11 cellular contexts compared by ENCODE assay signal in the genomic region with DNA sequence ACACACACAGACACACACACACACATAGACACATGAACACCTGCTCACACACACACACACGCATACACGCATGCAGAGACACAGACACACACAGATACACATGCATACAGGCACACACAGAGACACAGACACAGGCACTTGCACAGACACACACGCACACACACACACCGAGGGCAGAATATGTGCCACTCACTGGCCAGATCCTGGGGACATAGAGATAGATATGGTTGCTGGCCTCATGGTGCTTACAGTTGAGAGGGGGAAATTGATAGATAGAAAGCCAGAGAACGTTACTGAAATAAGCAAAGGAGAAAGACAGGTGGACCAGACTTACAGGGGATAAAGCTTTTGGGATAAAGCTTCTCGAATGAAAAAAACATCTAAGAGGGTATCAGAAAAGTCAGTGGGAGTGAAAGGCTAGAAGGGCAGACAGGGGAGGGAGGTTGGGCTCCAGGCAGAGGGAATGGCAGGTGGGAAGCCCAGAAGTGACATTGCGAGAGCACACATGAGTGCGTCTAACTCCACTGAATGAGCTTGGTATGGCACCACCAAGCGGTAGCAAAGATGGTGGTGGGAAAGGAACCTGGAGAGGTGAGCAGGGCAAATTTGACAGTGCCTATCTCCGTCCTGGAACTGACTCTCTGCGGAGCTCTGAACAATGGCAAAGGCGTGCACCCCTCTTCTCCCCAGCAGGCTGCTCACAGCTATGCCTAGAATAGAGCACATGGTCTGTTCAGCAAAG.
DNase-seq lines count a peak whose midpoint lies in the region; ATAC-seq and TF ChIP-seq lines count a peak whose summit lies in the region.
"Had no signal": no experiment of that assay in that cellular context is flagged by ENCODE, and none has a peak within 500 bp of the region (broad histone marks: within the 10 kb centered on the region; RNA-seq: fewer than 3 reads in every experiment).

No MANE protein-coding gene starts in this region.

- H3K27me3 Mint-ChIP-seq in GM23338 (ENCODE audit: insufficient read depth, low read depth, poor library complexity) (peaks cover 2% of the 10 kb centered on the region), memory B cell (peaks cover 2% of the 10 kb centered on the region)

- H3K9me2 ChIP-seq in GM23338 (ENCODE audit: insufficient read depth): 0 out of 2 replicates have a peak, but pooled peaks cover 7% of the 10 kb centered on the region

- no peak for DNase-seq in GM10266 (ENCODE audit: extremely low spot score)
- peak; percentile 62 for DNase-seq in GM23338 (ENCODE audit: low spot score)
- no peak for DNase-seq in ascending aorta (ENCODE audit: low spot score in 2 of 2)
- peak; percentile 11 to 18 for DNase-seq in memory B cell (ENCODE audit: low spot score in 2 of 2)
- no peak for DNase-seq in H4 (ENCODE audit: low spot score)
- DNase-seq in activated gamma-delta T cell treated with Interleukin-2 at 50 U/mL for 16 hours: no peak
- DNase-seq in glomerular visceral epithelial cell (ENCODE audit: extremely low spot score): no peak
- DNase-seq: midbrain, NCI-H1092 treated with DMSO at 0.1 percent for 48 hours, spleen had no signal

- H3K27ac Mint-ChIP-seq in GM23338 (no peak overlapping the region), memory B cell (no peak overlapping the region)

- H3K36me3 Mint-ChIP-seq in GM23338 (ENCODE audit: low read depth) (no peaks in the 10 kb centered on the region; the same call in 2 of the 3 replicates), memory B cell (peaks cover 4% of the 10 kb centered on the region)

- TF ChIP-seq CTCF in GM10266 (IDR thresholded peaks at IDR 0.05; ENCODE audit: control insufficient read depth, insufficient read depth, low read depth, missing control alignments) (peak; percentile 45), GM23338 (conservative IDR thresholded peaks at IDR 0.05; ENCODE audit: low read depth in 2 of 2) (peak in 1 of 2 experiments; percentile 86), ascending aorta (IDR thresholded peaks at IDR 0.05) (no peak)

- no peaks in the 10 kb centered on the region for H3F3A ChIP-seq in GM23338 (replicated peaks; ENCODE audit: low read depth)

- no peak overlapping the region for H3K4me3 Mint-ChIP-seq in GM23338
- no peak overlapping the region for H3K4me3 Mint-ChIP-seq in memory B cell

- no peaks in the 10 kb centered on the region for H3K4me1 ChIP-seq in GM23338 (ENCODE audit: insufficient read depth)
- H3K4me1 ChIP-seq in ascending aorta: peaks cover 0 to 7% of the 10 kb centered on the region in 2 donors
- H3K4me1 ChIP-seq: spleen, stomach had no signal

- no peaks in the 10 kb centered on the region for H4K20me1 ChIP-seq in GM23338 (replicated peaks; ENCODE audit: insufficient read depth)

- ATAC-seq in GM23338 (peak; percentile 86), memory B cell (ENCODE audit: low read depth) (peak; percentile 64)

- no peaks in the 10 kb centered on the region; the same call in 2 of the 3 replicates for H3K4me1 Mint-ChIP-seq in GM23338
- peaks cover 14% of the 10 kb centered on the region for H3K4me1 Mint-ChIP-seq in memory B cell

- H3K4me2 ChIP-seq in GM23338: no peak overlapping the region

- intact Hi-C loops in ascending aorta (cut with DNase I): loop anchor here (10.0 kb wide), 2 partner anchors 228 to 462 kb away; no protein-coding TSS in a partner anchor

- H3K27me3 ChIP-seq in GM23338 (ENCODE audit: insufficient read depth) (no peaks in the 10 kb centered on the region), ascending aorta (no peaks in the 10 kb centered on the region)
- H3K27me3 ChIP-seq: spleen, stomach had no signal

- 0 out of 2 replicates have a peak overlapping the region, but pooled peaks have one; percentile 10 for H2AFZ ChIP-seq in GM23338

- H3K9me3 Mint-ChIP-seq in GM23338 (peaks cover 3% of the 10 kb centered on the region; the same call in 1 of the 3 replicates), memory B cell (peaks cover 3% of the 10 kb centered on the region)

- no peaks in the 10 kb centered on the region for H3K9me3 ChIP-seq in ascending aorta
- H3K9me3 ChIP-seq: stomach had no signal

- H3K36me3 ChIP-seq in GM23338 (ENCODE audit: insufficient read depth) (no peaks in the 10 kb centered on the region), ascending aorta (no peaks in the 10 kb centered on the region)
- H3K36me3 ChIP-seq: spleen, stomach had no signal

- H3K79me2 ChIP-seq in GM23338 (replicated peaks; ENCODE audit: insufficient read depth): no peaks in the 10 kb centered on the region

- H3K4me3 ChIP-seq in GM23338 (no peak overlapping the region), ascending aorta (no peak overlapping the region)
- H3K4me3 ChIP-seq: spleen, stomach had no signal

- H3K27ac ChIP-seq in GM23338 (ENCODE audit: low read depth): no peak overlapping the region
- H3K27ac ChIP-seq in ascending aorta: peak overlapping the region; percentile 66 to 69
- H3K27ac ChIP-seq: spleen had no signal

TF ChIP-seq in GM23338, 12 proteins besides CTCF, POLR2A, EP300 and RAD21:
- TF ChIP-seq ZNF331 (CRISPR knock-in tag; IDR thresholded peaks at IDR 0.05; ENCODE audit: low read depth): no peak
- no peak for TF ChIP-seq ZNF462 (CRISPR knock-in tag; IDR thresholded peaks at IDR 0.05)
- no peak for TF ChIP-seq ETS1 (IDR thresholded peaks at IDR 0.05)
- no peak for TF ChIP-seq EZH2 (IDR thresholded peaks at IDR 0.05; ENCODE audit: low read depth, unreplicated experiment)

Comparison
In these comparisons a context has a peak if more than half of its experiments do, and no peak if none do; other contexts are left out.
1. DNase-seq: peak in GM23338 (single experiment) and memory B cell (2 of 2); none in GM10266 (single experiment), ascending aorta (0 of 2), H4 (single experiment), activated gamma-delta T cell treated with Interleukin-2 at 50 U/mL for 16 hours (single experiment) and glomerular visceral epithelial cell (single experiment).